In the genomic region with DNA sequence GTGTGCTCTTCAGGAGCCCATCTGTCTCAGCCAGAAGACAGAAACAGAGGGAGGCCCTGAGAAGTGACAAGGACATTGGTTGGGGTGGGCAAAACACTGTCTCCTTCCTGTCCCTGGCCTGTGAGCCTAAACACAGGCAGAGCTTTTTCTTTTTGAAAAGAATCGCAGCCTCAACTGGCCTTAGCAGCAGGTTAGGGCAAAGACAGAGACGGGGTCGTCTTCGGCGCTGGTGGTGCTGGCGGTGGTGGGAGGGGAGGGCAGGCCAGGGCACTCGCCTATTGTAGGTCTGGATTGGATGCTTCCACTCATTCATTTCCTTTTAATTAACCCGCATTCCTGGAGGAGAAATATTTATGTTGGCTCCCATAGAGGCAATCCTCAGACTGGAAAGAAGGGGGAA, we compare ENCODE assay signal across 19 cellular contexts. TPM values are rescaled to one million over a fixed set of nuclear protein-coding genes. Genes with fewer than 3 reads are reported as not detected.
A peak's percentile ranks its signal among the peaks of the same experiment; 100 is the strongest.
DNase-seq lines count a peak whose midpoint lies in the region; ATAC-seq, FAIRE-seq and TF ChIP-seq lines count a peak whose summit lies in the region.
"Had no signal": no experiment of that assay in that cellular context is flagged by ENCODE, and none has a peak within 500 bp of the region (broad histone marks: within the 10 kb centered on the region; RNA-seq: fewer than 3 reads in every experiment).

No MANE protein-coding gene starts in this region.

- peaks cover 31% of the 10 kb centered on the region for H3K4me1 Mint-ChIP-seq in activated naive CD4-positive, alpha-beta T cell treated with anti-CD3 and anti-CD28 coated beads, Interleukin-2, amount 10 ng/mL, durations not matched to agents 7 days and 5 days

- peaks cover 0 to 10% (median 3%) of the 10 kb centered on the region in 4 experiments; a peak in 4 of 8 replicates for H3K36me3 ChIP-seq in H1 (ENCODE audit: control insufficient read depth in 2 of 4, insufficient read depth in 4 of 4, low read length in 3 of 4)
- H3K36me3 ChIP-seq in GM23248 (ENCODE audit: low read depth), result no peaks in the 10 kb centered on the region
- peaks cover 31 to 33% of the 10 kb centered on the region in 2 experiments for H3K36me3 ChIP-seq in mesenchymal stem cell (ENCODE audit: control insufficient read depth in 1 of 2, insufficient read depth in 2 of 2, low read depth in 1 of 2, low read length in 2 of 2)

- H3K4me2 ChIP-seq in H1 (ENCODE audit: insufficient read depth in 1 of 2, low read depth in 2 of 2, low read length in 2 of 2) (peak overlapping the region; percentile 55 to 56), GM23248 (ENCODE audit: unreplicated experiment) (no peak overlapping the region), mesenchymal stem cell (ENCODE audit: low read length, poor library complexity, severe bottlenecking) (no peak overlapping the region)
- H3K4me2 ChIP-seq: KMS-11 had no signal

- no peak overlapping the region for H3K56ac ChIP-seq in H1 (replicated peaks; ENCODE audit: insufficient read length, low read depth, low read length)

- no peak overlapping the region; the same call in none of the 2 replicates for H2BK12ac ChIP-seq in H1 (ENCODE audit: low read depth, low read length)
- no peak overlapping the region for H2BK12ac ChIP-seq in mesenchymal stem cell (ENCODE audit: low read length in 2 of 2)

- no peak for TF ChIP-seq POLR2A in H1 (IDR thresholded peaks at IDR 0.05; ENCODE audit: control extremely low read depth in 1 of 2, low read depth in 2 of 2, low read length in 2 of 2)

- no peak for TF ChIP-seq CTCF in H1 (IDR thresholded peaks at IDR 0.05; ENCODE audit: control extremely low read depth in 1 of 3, insufficient read depth in 1 of 3, low read depth in 1 of 3, low read length in 3 of 3)

- ATAC-seq in HG03175 (IDR thresholded peaks at IDR 0.05; ENCODE audit: unreplicated experiment), result no peak
- no peak for ATAC-seq in GM18873 (IDR thresholded peaks at IDR 0.05; ENCODE audit: low FRiP score, unreplicated experiment)
- ATAC-seq: HCT116 had no signal

- H2AFZ ChIP-seq in H1 (ENCODE audit: low read length), result no peak overlapping the region
- no peak overlapping the region for H2AFZ ChIP-seq in GM23248
- no peak overlapping the region for H2AFZ ChIP-seq in mesenchymal stem cell (ENCODE audit: low read depth, low read length)

- POLR2A ChIA-PET in H1 (lab: Charles Lee; ENCODE audit: partially characterized antibody), result interaction anchor here (0.9 to 2.5 kb wide), 7 partner anchors 9 to 143 kb away, joined by 3 to 9 read pairs (median 5); no protein-coding TSS in a partner anchor

- no peak overlapping the region for H2BK120ac ChIP-seq in H1 (replicated peaks; ENCODE audit: low read depth, low read length)
- H2BK120ac ChIP-seq in mesenchymal stem cell (ENCODE audit: low read depth, low read length), result no peak overlapping the region

- H4K91ac ChIP-seq in H1 (replicated peaks; ENCODE audit: insufficient read length, low read length) (no peak overlapping the region), mesenchymal stem cell (ENCODE audit: low read length) (no peak overlapping the region)

- H3K79me2 ChIP-seq in H1 (ENCODE audit: control insufficient read depth in 1 of 2, insufficient read depth in 2 of 2, low read length in 2 of 2) (no peaks in the 10 kb centered on the region), GM23248 (ENCODE audit: insufficient read depth) (no peaks in the 10 kb centered on the region)

- H3K9ac ChIP-seq in H1 (replicated peaks in 1 of 4; ENCODE audit: extremely low read depth in 1 of 4, low read depth in 3 of 4, low read length in 3 of 4), result no peak overlapping the region
- H3K9ac ChIP-seq in GM23248, result no peak overlapping the region
- no peak overlapping the region for H3K9ac ChIP-seq in mesenchymal stem cell (ENCODE audit: low read length)
- H3K9ac ChIP-seq: KMS-11 had no signal

- peak overlapping the region; percentile 13 for H3K27ac Mint-ChIP-seq in activated naive CD4-positive, alpha-beta T cell treated with anti-CD3 and anti-CD28 coated beads, Interleukin-2, amount 10 ng/mL, durations not matched to agents 7 days and 5 days

- DNase-seq in activated naive CD4-positive, alpha-beta T cell treated with anti-CD3 and anti-CD28 coated beads, Interleukin-2, amount 10 ng/mL, durations not matched to agents 7 days and 5 days, result no peak
- DNase-seq in activated naive CD4-positive, alpha-beta T cell (lab: John Stamatoyannopoulos, UW), result no peak
- peak in 1 of 2 experiments; percentile 64 for DNase-seq in H1 (ENCODE audit: low read depth in 1 of 2, low spot score in 2 of 2)
- DNase-seq in iPS-NIHi11 (ENCODE audit: low spot score), result peak; percentile 42
- DNase-seq in GM23248, result no peak
- no peak for DNase-seq in mesenchymal stem cell
- DNase-seq: CD8-positive, alpha-beta memory T cell; DND-41; NCI-H1048; NCI-H1436 treated with DMSO at 0.1 percent for 48 hours; NCI-H2081; NCI-H748 treated with DMSO at 0.1 percent for 48 hours had no signal

- H2AK5ac ChIP-seq in H1 (ENCODE audit: low read depth, low read length) (peak overlapping the region; percentile 82; the same call in 1 of the 2 replicates), mesenchymal stem cell (ENCODE audit: low read length, severe bottlenecking) (no peak overlapping the region)

- FAIRE-seq in H1 (lab: Jason Lieb, UNC), result no peak

- no peaks in the 10 kb centered on the region for H3K9me2 ChIP-seq in GM23248 (ENCODE audit: insufficient read depth)

- H4K20me1 ChIP-seq in H1 (replicated peaks in 1 of 2; ENCODE audit: control insufficient read depth in 1 of 2, insufficient read depth in 2 of 2, low read length in 2 of 2) (peaks cover 21 to 27% of the 10 kb centered on the region in 2 experiments), GM23248 (ENCODE audit: insufficient read depth) (no peaks in the 10 kb centered on the region)

- no peak for TF ChIP-seq RAD21 in H1 (IDR thresholded peaks at IDR 0.05 in 1 of 2, conservative IDR thresholded peaks at IDR 0.05 in 1 of 2; ENCODE audit: low read depth in 2 of 2, low read length in 2 of 2)

- no peak overlapping the region for H4K5ac ChIP-seq in H1 (ENCODE audit: insufficient read length, low read depth, low read length)

- H3K27me3 ChIP-seq in H1 (replicated peaks in 1 of 4; ENCODE audit: control insufficient read depth in 3 of 4, extremely low read depth in 1 of 4, insufficient read depth in 3 of 4, low read length in 3 of 4) (peaks cover 83 to 93% (median 92%) of the 10 kb centered on the region in 4 experiments), GM23248 (replicated peaks; ENCODE audit: insufficient read depth) (peaks cover 31% of the 10 kb centered on the region), mesenchymal stem cell (ENCODE audit: control insufficient read depth in 1 of 2, insufficient read depth in 1 of 2, low read length in 2 of 2) (peaks cover 38 to 64% of the 10 kb centered on the region in 2 experiments)

- H3F3A ChIP-seq in GM23248 (ENCODE audit: insufficient read depth), result no peaks in the 10 kb centered on the region

- H3K4me1 ChIP-seq in H1 (replicated peaks in 1 of 4; ENCODE audit: control insufficient read depth in 3 of 4, insufficient read depth in 4 of 4, low read length in 3 of 4) (peaks cover 15 to 29% (median 21%) of the 10 kb centered on the region in 4 experiments), GM23248 (ENCODE audit: insufficient read depth) (peaks cover 6% of the 10 kb centered on the region; the same call in 1 of the 2 replicates), mesenchymal stem cell (ENCODE audit: control insufficient read depth, insufficient read depth, low read depth, low read length) (peaks cover 15% of the 10 kb centered on the region)

- H3K18ac ChIP-seq in H1 (ENCODE audit: extremely low read depth, low read length) (peak overlapping the region; percentile 62; the same call in 1 of the 2 replicates), mesenchymal stem cell (ENCODE audit: low read depth in 1 of 2, low read length in 2 of 2) (no peak overlapping the region)

- 4% methylated on average over 8 of the region's 8 CpGs; no CpG with 5 or more reads in 1 of the 2 experiments for WGBS in H1 (ENCODE audit: extremely low coverage in 1 of 2, insufficient coverage in 1 of 2, insufficient read length in 1 of 2, insufficient replicate concordance in 2 of 2, low coverage in 1 of 2, low lambda C conversion rate in 2 of 2, missing lambda C conversion rate in 1 of 2), 2 experiments
- 79 to 88% methylated on average over 8 of the region's 8 CpGs for WGBS in GM23248 (ENCODE audit: low coverage in 1 of 2, low lambda C conversion rate in 2 of 2, missing lambda C conversion rate in 2 of 2), 2 experiments
- 30% methylated on average over 3 of the region's 8 CpGs for WGBS in mesenchymal stem cell

- H3K27ac ChIP-seq in H1 (ENCODE audit: low read depth, low read length) (no peak overlapping the region), GM23248 (no peak overlapping the region), mesenchymal stem cell (ENCODE audit: low read length, poor library complexity, severe bottlenecking) (no peak overlapping the region)
- H3K27ac ChIP-seq: KMS-11, RWPE1 had no signal

- H3K14ac ChIP-seq in H1 (ENCODE audit: insufficient read length), result no peak overlapping the region
- no peak overlapping the region for H3K14ac ChIP-seq in mesenchymal stem cell (ENCODE audit: low read length in 2 of 2)

- CTCF ChIA-PET in activated naive CD4-positive, alpha-beta T cell treated with anti-CD3 and anti-CD28 coated beads, Interleukin-2, amount 10 ng/mL, durations not matched to agents 7 days and 5 days (lab: Charles Lee), result interaction anchor here (1.2 to 10.4 kb wide), 3 partner anchors 10 to 34 kb away, joined by 3 to 206 read pairs (median 12); partner anchors contain the start of gene SEC31B
- CTCF ChIA-PET in H1 (lab: Charles Lee; ENCODE audit: partially characterized antibody), result interaction anchor here (0.8 to 10.7 kb wide), 10 partner anchors 8 to 181 kb away, joined by 3 to 163 read pairs (median 3); partner anchors contain the start of gene SEC31B

- H3K23ac ChIP-seq in H1 (ENCODE audit: insufficient read length) (no peak overlapping the region), mesenchymal stem cell (ENCODE audit: low read length in 2 of 2) (no peak overlapping the region)

- H3K4me3 ChIP-seq in H1 (ENCODE audit: extremely low read depth in 1 of 4, insufficient read depth in 2 of 4, low read depth in 3 of 4, low read length in 4 of 4), result peak overlapping the region in 1 of 4 experiments; percentile 33; a peak in 2 of 8 replicates
- H3K4me3 ChIP-seq in GM23248, result no peak overlapping the region
- no peak overlapping the region for H3K4me3 ChIP-seq in mesenchymal stem cell (ENCODE audit: insufficient read depth in 1 of 2, low read depth in 1 of 2, low read length in 2 of 2)

- H4K8ac ChIP-seq in H1 (ENCODE audit: extremely low read depth, insufficient read depth, low read length) (no peak overlapping the region), mesenchymal stem cell (ENCODE audit: low read length) (no peak overlapping the region)

- H3K23me2 ChIP-seq in H1 (ENCODE audit: low read depth, low read length), result peaks cover 11% of the 10 kb centered on the region

- H3K9me3 Mint-ChIP-seq in activated naive CD4-positive, alpha-beta T cell treated with anti-CD3 and anti-CD28 coated beads, Interleukin-2, amount 10 ng/mL, durations not matched to agents 7 days and 5 days, result no peaks in the 10 kb centered on the region
- H3K9me3 Mint-ChIP-seq: CD8-positive, alpha-beta memory T cell had no signal

- peaks cover 54% of the 10 kb centered on the region for H3K36me3 Mint-ChIP-seq in activated naive CD4-positive, alpha-beta T cell treated with anti-CD3 and anti-CD28 coated beads, Interleukin-2, amount 10 ng/mL, durations not matched to agents 7 days and 5 days

- no peak overlapping the region for H3K4me3 Mint-ChIP-seq in activated naive CD4-positive, alpha-beta T cell treated with anti-CD3 and anti-CD28 coated beads, Interleukin-2, amount 10 ng/mL, durations not matched to agents 7 days and 5 days
- H3K4me3 Mint-ChIP-seq: CD8-positive, alpha-beta memory T cell had no signal

- H2BK15ac ChIP-seq in H1 (ENCODE audit: low read length) (no peak overlapping the region), mesenchymal stem cell (ENCODE audit: low read depth, poor library complexity, severe bottlenecking) (no peak overlapping the region)

- in situ Hi-C loops in GM23248 (cut with MboI), result no loop called here

- TF ChIP-seq EP300 in H1 (IDR thresholded peaks at IDR 0.05; ENCODE audit: borderline replicate concordance in 1 of 2, low read depth in 2 of 2, low read length in 2 of 2), result no peak

- H3K9me3 ChIP-seq in H1 (ENCODE audit: insufficient read depth in 2 of 2, low read depth in 1 of 2, low read length in 1 of 2) (no peaks in the 10 kb centered on the region), GM23248 (ENCODE audit: low read depth) (no peaks in the 10 kb centered on the region), mesenchymal stem cell (ENCODE audit: control insufficient read depth, low read length) (no peaks in the 10 kb centered on the region)

- H3K27me3 Mint-ChIP-seq in activated naive CD4-positive, alpha-beta T cell treated with anti-CD3 and anti-CD28 coated beads, Interleukin-2, amount 10 ng/mL, durations not matched to agents 7 days and 5 days, result peaks cover 7% of the 10 kb centered on the region

- H3K4ac ChIP-seq in H1 (replicated peaks; ENCODE audit: insufficient read length, low read depth, low read length) (no peak overlapping the region), mesenchymal stem cell (ENCODE audit: low read depth in 1 of 2, low read length in 2 of 2) (no peak overlapping the region)

- H2BK5ac ChIP-seq in H1 (ENCODE audit: low read depth, low read length), result 0 out of 2 replicates have a peak overlapping the region, but pooled peaks have one; percentile 7
- no peak overlapping the region for H2BK5ac ChIP-seq in mesenchymal stem cell (ENCODE audit: low read depth, low read length, poor library complexity, severe bottlenecking)

- H3K79me1 ChIP-seq in H1 (ENCODE audit: low read depth, low read length) (0 out of 2 replicates have a peak, but pooled peaks cover 2% of the 10 kb centered on the region), mesenchymal stem cell (replicated peaks; ENCODE audit: low read length, poor library complexity, severe bottlenecking) (no peaks in the 10 kb centered on the region)

- no peak overlapping the region for H2BK20ac ChIP-seq in H1 (ENCODE audit: low read length)

RNA-seq across cellular contexts. Expression of gene WNT8B, which starts 22.5 kb away (rescaled TPM):
- 0.34 and 0.67 TPM in 2 replicates for total RNA-seq in H1 (2021; fragmentation: NEBNext Ultra II Directional; extraction: Animal tissue kit (Norgen Biotek cat#: 25700))
- polyA plus RNA-seq in H1 (2011; rRNA removed) (0.20 and 0.71 TPM in 2 replicates), GM23248 (2016; fragmentation: Nextera tagmentation; extraction: Ambion mirVana) (not detected in 2 replicates)
- polyA plus RNA-seq in H1 (2011; cell fraction: cytosol; rRNA removed), result 0.76 TPM
- 1.3 TPM for polyA plus RNA-seq in H1 (2011; cell fraction: nucleus; rRNA removed)
- 0.34 to 0.44 TPM (median 0.39 TPM) in 4 replicates for polyA plus RNA-seq in H1 (2012, experiment 1 of 2)
- polyA plus RNA-seq in H1 (2012, experiment 2 of 2), result 0.12 TPM
- 0.41 TPM for polyA plus RNA-seq in H1 (2013, experiment 1 of 2)
- 0.77 TPM for polyA plus RNA-seq in H1 (2013, experiment 2 of 2)
- polyA minus RNA-seq in H1 (2011; rRNA and poly(A)+ RNA removed), result 0.34 and 1.2 TPM in 2 replicates
- 0.66 TPM for polyA minus RNA-seq in H1 (2011; cell fraction: cytosol; rRNA and poly(A)+ RNA removed)
- polyA minus RNA-seq in H1 (2011; cell fraction: nucleus; rRNA and poly(A)+ RNA removed), result 1.7 TPM
- total RNA-seq in GM23248 (2014; rRNA removed; shearing (Covaris generic)), result not detected in 2 replicates
- not detected for polyA plus RNA-seq in mesenchymal stem cell (2013, experiment 1 of 2)
- not detected for polyA plus RNA-seq in mesenchymal stem cell (2013, experiment 2 of 2)
- total RNA-seq: A172; CD8-positive, alpha-beta memory T cell; MCF 10A had no signal
- polyA plus RNA-seq: CD8-positive, alpha-beta memory T cell had no signal

RNA-seq across cellular contexts. Expression of gene SEC31B, which starts 34.3 kb away (rescaled TPM):
- total RNA-seq in H1 (2021; fragmentation: NEBNext Ultra II Directional; extraction: Animal tissue kit (Norgen Biotek cat#: 25700)), result 3.0 and 4.1 TPM in 2 replicates
- polyA plus RNA-seq in H1 (2011; rRNA removed) (5.3 and 5.6 TPM in 2 replicates), GM23248 (2016; fragmentation: Nextera tagmentation; extraction: Ambion mirVana) (2.2 and 4.5 TPM in 2 replicates)
- 7.1 TPM for polyA plus RNA-seq in H1 (2011; cell fraction: cytosol; rRNA removed)
- polyA plus RNA-seq in H1 (2011; cell fraction: nucleus; rRNA removed), result 41.0 TPM
- polyA plus RNA-seq in H1 (2012, experiment 1 of 2), result 4.8 to 6.0 TPM (median 5.8 TPM) in 4 replicates
- polyA plus RNA-seq in H1 (2012, experiment 2 of 2), result 2.0 TPM
- polyA plus RNA-seq in H1 (2013, experiment 1 of 2), result 2.4 TPM
- 1.7 TPM for polyA plus RNA-seq in H1 (2013, experiment 2 of 2)
- 4.8 and 5.8 TPM in 2 replicates for polyA minus RNA-seq in H1 (2011; rRNA and poly(A)+ RNA removed)
- 2.3 TPM for polyA minus RNA-seq in H1 (2011; cell fraction: cytosol; rRNA and poly(A)+ RNA removed)
- polyA minus RNA-seq in H1 (2011; cell fraction: nucleus; rRNA and poly(A)+ RNA removed), result 13.5 TPM
- total RNA-seq in GM23248 (2014; rRNA removed; shearing (Covaris generic)), result 2.5 and 2.7 TPM in 2 replicates
- polyA plus RNA-seq in mesenchymal stem cell (2013, experiment 1 of 2), result 3.5 TPM
- 3.2 TPM for polyA plus RNA-seq in mesenchymal stem cell (2013, experiment 2 of 2)

RNA-seq across cellular contexts. Expression of gene NDUFB8, which starts 44.3 kb away (rescaled TPM):
- total RNA-seq in H1 (2021; fragmentation: NEBNext Ultra II Directional; extraction: Animal tissue kit (Norgen Biotek cat#: 25700)), result 175 and 189 TPM in 2 replicates
- polyA plus RNA-seq in H1 (2011; rRNA removed) (445 and 455 TPM in 2 replicates), GM23248 (2016; fragmentation: Nextera tagmentation; extraction: Ambion mirVana) (294 and 324 TPM in 2 replicates)
- polyA plus RNA-seq in H1 (2011; cell fraction: cytosol; rRNA removed), result 347 TPM
- 314 TPM for polyA plus RNA-seq in H1 (2011; cell fraction: nucleus; rRNA removed)
- 164 to 256 TPM (median 234 TPM) in 4 replicates for polyA plus RNA-seq in H1 (2012, experiment 1 of 2)
- polyA plus RNA-seq in H1 (2012, experiment 2 of 2), result 281 TPM
- 365 TPM for polyA plus RNA-seq in H1 (2013, experiment 1 of 2)
- 382 TPM for polyA plus RNA-seq in H1 (2013, experiment 2 of 2)
- polyA minus RNA-seq in H1 (2011; rRNA and poly(A)+ RNA removed), result 114 and 129 TPM in 2 replicates
- polyA minus RNA-seq in H1 (2011; cell fraction: cytosol; rRNA and poly(A)+ RNA removed), result 54.2 TPM
- 72.9 TPM for polyA minus RNA-seq in H1 (2011; cell fraction: nucleus; rRNA and poly(A)+ RNA removed)
- total RNA-seq in GM23248 (2014; rRNA removed; shearing (Covaris generic)), result 123 and 124 TPM in 2 replicates
- 333 TPM for polyA plus RNA-seq in mesenchymal stem cell (2013, experiment 1 of 2)
- polyA plus RNA-seq in mesenchymal stem cell (2013, experiment 2 of 2), result 343 TPM

RNA-seq across cellular contexts. Expression of gene HIF1AN, which starts 50.4 kb away (rescaled TPM):
- 59.7 and 62.8 TPM in 2 replicates for total RNA-seq in H1 (2021; fragmentation: NEBNext Ultra II Directional; extraction: Animal tissue kit (Norgen Biotek cat#: 25700))
- polyA plus RNA-seq in H1 (2011; rRNA removed) (10.9 TPM in 2 replicates), GM23248 (2016; fragmentation: Nextera tagmentation; extraction: Ambion mirVana) (35.2 and 36.7 TPM in 2 replicates)
- 9.9 TPM for polyA plus RNA-seq in H1 (2011; cell fraction: cytosol; rRNA removed)
- 11.4 TPM for polyA plus RNA-seq in H1 (2011; cell fraction: nucleus; rRNA removed)
- polyA plus RNA-seq in H1 (2012, experiment 1 of 2), result 25.2 to 37.2 TPM (median 26.7 TPM) in 4 replicates
- polyA plus RNA-seq in H1 (2012, experiment 2 of 2), result 7.9 TPM
- polyA plus RNA-seq in H1 (2013, experiment 1 of 2), result 16.0 TPM
- polyA plus RNA-seq in H1 (2013, experiment 2 of 2), result 14.6 TPM
- polyA minus RNA-seq in H1 (2011; rRNA and poly(A)+ RNA removed), result 27.8 and 29.9 TPM in 2 replicates
- 10.2 TPM for polyA minus RNA-seq in H1 (2011; cell fraction: cytosol; rRNA and poly(A)+ RNA removed)
- 25.8 TPM for polyA minus RNA-seq in H1 (2011; cell fraction: nucleus; rRNA and poly(A)+ RNA removed)
- total RNA-seq in GM23248 (2014; rRNA removed; shearing (Covaris generic)), result 5.4 and 9.8 TPM in 2 replicates
- polyA plus RNA-seq in mesenchymal stem cell (2013, experiment 1 of 2), result 20.0 TPM
- polyA plus RNA-seq in mesenchymal stem cell (2013, experiment 2 of 2), result 20.1 TPM

Comparison
In these comparisons a context has a peak if more than half of its experiments do, and no peak if none do; other contexts are left out.
1. H3K4me2 ChIP-seq: peak in H1 (2 of 2); none in GM23248 (single experiment) and mesenchymal stem cell (single experiment).